ENCODE assay signal across 26 cellular contexts in genomic region chr17:4936436-4936835, GRCh38. TPM values are rescaled to one million over a fixed set of nuclear protein-coding genes. Genes with fewer than 3 reads are reported as not detected.
A peak's percentile ranks its signal among the peaks of the same experiment; 100 is the strongest.
DNase-seq lines count a peak whose midpoint lies in the region; ATAC-seq and TF ChIP-seq lines count a peak whose summit lies in the region.
"Had no signal": no experiment of that assay in that cellular context is flagged by ENCODE, and none has a peak within 500 bp of the region (broad histone marks: within the 10 kb centered on the region; RNA-seq: fewer than 3 reads in every experiment).

No MANE protein-coding gene starts in this region.

- no peak overlapping the region for H4K8ac ChIP-seq in H9 (replicated peaks; ENCODE audit: insufficient read length, low read depth, low read length)

- no peak for DNase-seq in CD4-positive, alpha-beta T cell
- DNase-seq in H9 (peak; percentile 25), neural crest cell (ENCODE audit: low read depth, low spot score) (no peak), cerebellar nuclear complex (lab: John Stamatoyannopoulos, UW) (no peak), cardiac septum (ENCODE audit: low spot score) (no peak)
- no peak for DNase-seq in activated naive CD8-positive, alpha-beta T cell treated with anti-CD3 and anti-CD28 coated beads for 36 hours
- DNase-seq: activated CD4-positive, alpha-beta T cell treated with anti-CD3 and anti-CD28 coated beads for 1 hour; activated gamma-delta T cell; DMS53; effector CD8-positive, alpha-beta T cell; GF-D8; hypothalamus; NCI-H1436; NCI-H2171; NCI-H524 treated with DMSO at 0.1 percent for 48 hours; stimulated activated CD4-positive, alpha-beta T cell treated with anti-CD3 and anti-CD28 coated beads, Interleukin-2, amount 100 ng/mL, for 48 hours; stimulated activated naive CD8-positive, alpha-beta T cell treated with anti-CD3 and anti-CD28 coated beads, Interleukin-15, Interleukin-2, amounts not matched to agents 100 U/mL and 50 U/mL, for 24 hours; thyroid gland had no signal

- H3K4ac ChIP-seq in H9 (ENCODE audit: low read depth, low read length), result no peak overlapping the region

- H2BK20ac ChIP-seq in H9 (ENCODE audit: low read depth, low read length, poor library complexity, severe bottlenecking), result no peak overlapping the region

- H3K9me3 ChIP-seq in CD4-positive, alpha-beta T cell (ENCODE audit: control insufficient read depth, low read length), result no peaks in the 10 kb centered on the region
- no peaks in the 10 kb centered on the region for H3K9me3 ChIP-seq in H9 (ENCODE audit: control insufficient read depth, low read depth, low read length)
- H3K9me3 ChIP-seq: ascending aorta, esophagus muscularis mucosa, neutrophil, thyroid gland had no signal

- H2AFZ ChIP-seq in H9 (ENCODE audit: low read length), result no peak overlapping the region

- peaks cover 5% of the 10 kb centered on the region for H3K79me1 ChIP-seq in H9 (ENCODE audit: insufficient read depth, low read depth, low read length, poor library complexity, severe bottlenecking)

- no peak overlapping the region for H2BK5ac ChIP-seq in H9 (ENCODE audit: insufficient read length, low read length)

- no peak overlapping the region for H2AK5ac ChIP-seq in H9 (ENCODE audit: insufficient read length, low read length)

- no peak overlapping the region for H3K27ac Mint-ChIP-seq in CD4-positive, alpha-beta T cell
- peak overlapping the region in 2 of 3 experiments; percentile 28 to 29; a peak in 1 of 7 replicates for H3K27ac Mint-ChIP-seq in H9
- H3K27ac Mint-ChIP-seq in activated naive CD8-positive, alpha-beta T cell treated with anti-CD3 and anti-CD28 coated beads for 36 hours, result peak overlapping the region; percentile 2
- H3K27ac Mint-ChIP-seq in neural crest cell (ENCODE audit: unreplicated experiment), result no peak overlapping the region

- no peak overlapping the region for H4K5ac ChIP-seq in H9 (ENCODE audit: insufficient read length, low read depth, low read length)

- intact Hi-C loops in CD4-positive, alpha-beta T cell (cut with DNase I, micrococcal nuclease), result no loop called here
- intact Hi-C loops in cardiac septum (cut with DNase I), result no loop called here

- H3T11ph ChIP-seq in H9 (ENCODE audit: low read length), result no peak overlapping the region

- no peaks in the 10 kb centered on the region for H3K27me3 ChIP-seq in CD4-positive, alpha-beta T cell (ENCODE audit: control insufficient read depth, insufficient read depth, low read length)
- no peaks in the 10 kb centered on the region for H3K27me3 ChIP-seq in H9 (ENCODE audit: insufficient read depth, low read length)
- H3K27me3 ChIP-seq: ascending aorta, esophagus muscularis mucosa, thyroid gland had no signal

- H3K14ac ChIP-seq in H9 (ENCODE audit: insufficient read depth, low read length), result no peak overlapping the region

- no peak overlapping the region for H2BK120ac ChIP-seq in H9 (ENCODE audit: low read depth, low read length, poor library complexity, severe bottlenecking)

- peaks cover 6% of the 10 kb centered on the region; the same call in 1 of the 2 replicates for H3K79me2 ChIP-seq in H9 (ENCODE audit: insufficient read depth, low read length)

- H3K18ac ChIP-seq in H9 (ENCODE audit: insufficient read length, low read depth, low read length), result no peak overlapping the region

- no peak overlapping the region for H4K91ac ChIP-seq in H9 (ENCODE audit: insufficient read length, low read depth, low read length)

- H3K4me1 ChIP-seq in H9 (ENCODE audit: insufficient read depth, low read length), result no peaks in the 10 kb centered on the region

- H3K23me2 ChIP-seq in H9 (ENCODE audit: insufficient read length, low read depth, low read length, poor library complexity, severe bottlenecking), result peaks cover 17% of the 10 kb centered on the region

- no peak overlapping the region for H3K56ac ChIP-seq in H9 (ENCODE audit: insufficient read length, low read depth, low read length)

- no peaks in the 10 kb centered on the region for H3K9me3 Mint-ChIP-seq in CD4-positive, alpha-beta T cell
- no peaks in the 10 kb centered on the region; a peak in 1 of 5 replicates for H3K9me3 Mint-ChIP-seq in H9
- no peaks in the 10 kb centered on the region for H3K9me3 Mint-ChIP-seq in activated naive CD8-positive, alpha-beta T cell treated with anti-CD3 and anti-CD28 coated beads for 36 hours
- H3K9me3 Mint-ChIP-seq in neural crest cell, result no peaks in the 10 kb centered on the region

- no peak overlapping the region for H3K27ac ChIP-seq in CD4-positive, alpha-beta T cell (ENCODE audit: low read depth, low read length)
- no peak overlapping the region for H3K27ac ChIP-seq in H9 (ENCODE audit: insufficient read length, low read depth, low read length)
- H3K27ac ChIP-seq: ascending aorta, esophagus muscularis mucosa, thyroid gland had no signal

- H3K27me3 Mint-ChIP-seq in CD4-positive, alpha-beta T cell, result no peaks in the 10 kb centered on the region
- H3K27me3 Mint-ChIP-seq in H9 (ENCODE audit: low read depth), result no peaks in the 10 kb centered on the region; the same call in none of the 2 replicates
- peaks cover 10% of the 10 kb centered on the region for H3K27me3 Mint-ChIP-seq in activated naive CD8-positive, alpha-beta T cell treated with anti-CD3 and anti-CD28 coated beads for 36 hours
- H3K27me3 Mint-ChIP-seq in neural crest cell (ENCODE audit: low read depth), result peaks cover 6% of the 10 kb centered on the region

- H2BK15ac ChIP-seq in H9 (ENCODE audit: low read depth, low read length), result no peak overlapping the region

- peak overlapping the region; percentile 27 for H3K4me3 Mint-ChIP-seq in CD4-positive, alpha-beta T cell
- H3K4me3 Mint-ChIP-seq in H9 (peak overlapping the region in 1 of 2 experiments; percentile 31; a peak in 1 of 5 replicates), neural crest cell (peak overlapping the region; percentile 78)
- H3K4me3 Mint-ChIP-seq in activated naive CD8-positive, alpha-beta T cell treated with anti-CD3 and anti-CD28 coated beads for 36 hours, result no peak overlapping the region

- TF ChIP-seq CTCF in CD4-positive, alpha-beta T cell (IDR thresholded peaks at IDR 0.05), result no peak
- TF ChIP-seq CTCF in H9 (conservative IDR thresholded peaks at IDR 0.05) (no peak), neural crest cell (conservative IDR thresholded peaks at IDR 0.05) (no peak)

- peaks cover 37% of the 10 kb centered on the region for H3K36me3 Mint-ChIP-seq in CD4-positive, alpha-beta T cell (ENCODE audit: low read depth)
- H3K36me3 Mint-ChIP-seq in H9 (ENCODE audit: insufficient read depth in 1 of 3, low read depth in 3 of 3) (peaks cover 19 to 51% (median 28%) of the 10 kb centered on the region in 3 experiments), neural crest cell (ENCODE audit: low read depth) (peaks cover 7% of the 10 kb centered on the region)
- H3K36me3 Mint-ChIP-seq in activated naive CD8-positive, alpha-beta T cell treated with anti-CD3 and anti-CD28 coated beads for 36 hours, result peaks cover 33% of the 10 kb centered on the region

- no peak for ATAC-seq in CD4-positive, alpha-beta T cell (ENCODE audit: poor library complexity)
- no peak for ATAC-seq in activated CD4-positive, CD25-positive, alpha-beta regulatory T cell treated with anti-CD3 and anti-CD28 coated beads, Interleukin-2, amount 50 U/mL, for 24 hours
- ATAC-seq: K562; stimulated activated naive CD8-positive, alpha-beta T cell treated with anti-CD3 and anti-CD28 coated beads, Interleukin-15, Interleukin-2, amounts not matched to agents 100 U/mL and 50 U/mL, for 24 hours had no signal

- H3K23ac ChIP-seq in H9 (ENCODE audit: insufficient read length, low read depth, low read length), result no peak overlapping the region

- peaks cover 43% of the 10 kb centered on the region for H3K4me1 Mint-ChIP-seq in CD4-positive, alpha-beta T cell (ENCODE audit: low read depth)
- peaks cover 33 to 37% of the 10 kb centered on the region in 2 experiments for H3K4me1 Mint-ChIP-seq in H9
- H3K4me1 Mint-ChIP-seq in activated naive CD8-positive, alpha-beta T cell treated with anti-CD3 and anti-CD28 coated beads for 36 hours, result peaks cover 32% of the 10 kb centered on the region
- H3K4me1 Mint-ChIP-seq in neural crest cell, result peaks cover 37% of the 10 kb centered on the region

- peaks cover 7% of the 10 kb centered on the region for H4K20me1 ChIP-seq in H9 (ENCODE audit: control insufficient read depth, insufficient read depth, insufficient read length)

- no peak overlapping the region for H2BK12ac ChIP-seq in H9 (ENCODE audit: insufficient read length, low read depth, low read length)

- H3K9ac ChIP-seq in H9 (ENCODE audit: extremely low read depth, insufficient read length, low read length), result no peak overlapping the region

- CTCF ChIA-PET in CD4-positive, alpha-beta T cell (lab: Charles Lee), result no interaction called here

- POLR2A ChIA-PET in CD4-positive, alpha-beta T cell (lab: Charles Lee), result interaction anchor here (0.6 to 6.2 kb wide), 2 partner anchors 13 to 481 kb away, joined by 3 to 137 read pairs; partner anchors contain the start of genes ENO3 and PFN1

- H3K4me2 ChIP-seq in H9 (ENCODE audit: insufficient read depth, insufficient read length, low read length), result no peak overlapping the region

- WGBS in H9 (ENCODE audit: extremely low coverage, insufficient read length, low lambda C conversion rate), result no CpG with 5 or more reads among the region's 3 CpGs

RNA-seq across cellular contexts. Expression of gene SLC25A11, which starts 3.4 kb away (rescaled TPM):
- 10 to 100 TPM; 20.8 to 21.9 TPM for total RNA-seq in CD4-positive, alpha-beta T cell
- total RNA-seq in H9 (2021), result 74.9 and 80.6 TPM in 2 replicates
- 10 to 100 TPM; 80.9 to 89.3 TPM for total RNA-seq in activated naive CD8-positive, alpha-beta T cell treated with anti-CD3 and anti-CD28 coated beads for 36 hours
- 67.7 and 68.3 TPM in 2 replicates for total RNA-seq in neural crest cell
- total RNA-seq in cardiac septum, result 176 TPM

RNA-seq across cellular contexts. Expression of gene RNF167, which starts 3.6 kb away (rescaled TPM):
- total RNA-seq in CD4-positive, alpha-beta T cell, result 10 to 100 TPM; 59.3 to 62.8 TPM
- total RNA-seq in H9 (2021) (134 and 135 TPM in 2 replicates), neural crest cell (90.4 and 93.2 TPM in 2 replicates), cardiac septum (84.7 TPM)
- total RNA-seq in activated naive CD8-positive, alpha-beta T cell treated with anti-CD3 and anti-CD28 coated beads for 36 hours, result 100 to 1,000 TPM; 165 to 166 TPM

RNA-seq across cellular contexts. Expression of gene GP1BA, which starts 4.4 kb away (rescaled TPM):
- total RNA-seq in CD4-positive, alpha-beta T cell, result not detected
- not detected in 2 replicates for total RNA-seq in H9 (2021)
- total RNA-seq in activated naive CD8-positive, alpha-beta T cell treated with anti-CD3 and anti-CD28 coated beads for 36 hours, result not detected
- not detected in 2 replicates for total RNA-seq in neural crest cell
- total RNA-seq in cardiac septum, result not detected
- total RNA-seq: ascending aorta, frontal cortex, H4, K562, pulmonary artery endothelial cell, thyroid gland had no signal

RNA-seq across cellular contexts. Expression of gene PFN1, which starts 11.9 kb away (rescaled TPM):
- total RNA-seq in CD4-positive, alpha-beta T cell, result 100 to 1,000 TPM; 349 to 362 TPM
- total RNA-seq in H9 (2021), result 1,149 and 1,217 TPM in 2 replicates
- 1,000 to 10,000 TPM; 1,791 to 1,802 TPM for total RNA-seq in activated naive CD8-positive, alpha-beta T cell treated with anti-CD3 and anti-CD28 coated beads for 36 hours
- total RNA-seq in neural crest cell, result 626 and 630 TPM in 2 replicates
- total RNA-seq in cardiac septum, result 204 TPM

RNA-seq across cellular contexts. Expression of gene ENO3, which starts 14.5 kb away (rescaled TPM):
- 10 to 100 TPM; 17.2 to 20.5 TPM for total RNA-seq in CD4-positive, alpha-beta T cell
- total RNA-seq in H9 (2021), result 20.7 and 25.4 TPM in 2 replicates
- total RNA-seq in activated naive CD8-positive, alpha-beta T cell treated with anti-CD3 and anti-CD28 coated beads for 36 hours, result 10 to 100 TPM; 27.8 to 30.7 TPM
- 9.1 and 10.6 TPM in 2 replicates for total RNA-seq in neural crest cell
- total RNA-seq in cardiac septum, result 382 TPM
- total RNA-seq: ascending aorta had no signal

Comparison
In these comparisons a context has a peak if more than half of its experiments do, and no peak if none do; other contexts are left out.
1. H3K27ac Mint-ChIP-seq: peak in H9 (2 of 3) and activated naive CD8-positive, alpha-beta T cell treated with anti-CD3 and anti-CD28 coated beads for 36 hours (single experiment); none in CD4-positive, alpha-beta T cell (single experiment) and neural crest cell (single experiment).